Comparison of ENCODE assay signal across 11 cellular contexts in genomic region chr1:74812180-74812541, GRCh38.
A peak's percentile ranks its signal among the peaks of the same experiment; 100 is the strongest.
DNase-seq lines count a peak whose midpoint lies in the region; ATAC-seq and TF ChIP-seq lines count a peak whose summit lies in the region.
"Had no signal": no experiment of that assay in that cellular context is flagged by ENCODE, and none has a peak within 500 bp of the region (broad histone marks: within the 10 kb centered on the region; RNA-seq: fewer than 3 reads in every experiment).

No MANE protein-coding gene starts in this region.

- H3K9ac ChIP-seq in SK-N-SH: no peak overlapping the region

- H3K4me3 Mint-ChIP-seq in nephron progenitor cell: no peak overlapping the region
- H3K4me3 Mint-ChIP-seq in stimulated activated naive B cell treated with anti-CD40 and anti-IgM and Interleukin-4, amounts not matched to agents 10 μg/mL and 1 μg/mL and 100 μg/mL, for 72 hours: no peak overlapping the region
- H3K4me3 Mint-ChIP-seq: activated T-helper 17 cell treated with anti-CD3 and anti-CD28 coated beads, Interleukin-2, amount 50 U/mL, for 72 hours had no signal

- H3K79me2 ChIP-seq in SK-N-SH (ENCODE audit: insufficient read depth): no peaks in the 10 kb centered on the region

- H3K36me3 ChIP-seq in SK-N-SH (replicated peaks in 1 of 2; ENCODE audit: control insufficient read depth in 1 of 2, insufficient read depth in 2 of 2, low read length in 1 of 2): no peaks in the 10 kb centered on the region
- H3K36me3 ChIP-seq: WERI-Rb-1 had no signal

- TF ChIP-seq RAD21 in SK-N-SH (IDR thresholded peaks at IDR 0.05; ENCODE audit: low read length): no peak

- DNase-seq in nephron progenitor cell (no peak), SK-N-SH (no peak), T-helper 2 cell (no peak)
- DNase-seq in stimulated activated naive B cell treated with anti-CD40 and anti-IgM and Interleukin-4, amounts not matched to agents 10 μg/mL and 1 μg/mL and 100 μg/mL, for 72 hours: no peak
- DNase-seq: NCI-H2029 treated with DMSO at 0.1 percent for 48 hours, WERI-Rb-1 had no signal

- H3K9me2 ChIP-seq in SK-N-SH: no peaks in the 10 kb centered on the region

- H3K9me3 ChIP-seq in SK-N-SH: no peaks in the 10 kb centered on the region

- H3K4me1 ChIP-seq in SK-N-SH (ENCODE audit: control insufficient read depth in 1 of 2, insufficient read depth in 2 of 2, low read depth in 1 of 2, low read length in 1 of 2): no peaks in the 10 kb centered on the region; a peak in 1 of 4 replicates

- no peak overlapping the region for H3K27ac ChIP-seq in SK-N-SH (ENCODE audit: low read depth in 2 of 2, low read length in 1 of 2)
- H3K27ac ChIP-seq: WERI-Rb-1 had no signal

- H3K27me3 ChIP-seq in SK-N-SH (ENCODE audit: insufficient read depth): no peaks in the 10 kb centered on the region

- no peaks in the 10 kb centered on the region for H3K9me3 Mint-ChIP-seq in nephron progenitor cell
- H3K9me3 Mint-ChIP-seq in stimulated activated naive B cell treated with anti-CD40 and anti-IgM and Interleukin-4, amounts not matched to agents 10 μg/mL and 1 μg/mL and 100 μg/mL, for 72 hours: peaks cover 3 to 5% of the 10 kb centered on the region in 2 donors
- H3K9me3 Mint-ChIP-seq: activated T-helper 17 cell treated with anti-CD3 and anti-CD28 coated beads, Interleukin-2, amount 50 U/mL, for 72 hours had no signal

- H3K4me2 ChIP-seq in SK-N-SH: no peak overlapping the region

- H3K27me3 Mint-ChIP-seq in nephron progenitor cell (ENCODE audit: low read depth, poor library complexity): peaks cover 4% of the 10 kb centered on the region
- no peaks in the 10 kb centered on the region for H3K27me3 Mint-ChIP-seq in stimulated activated naive B cell treated with anti-CD40 and anti-IgM and Interleukin-4, amounts not matched to agents 10 μg/mL and 1 μg/mL and 100 μg/mL, for 72 hours

- WGBS in SK-N-SH (ENCODE audit: low lambda C conversion rate): 16% methylated on average over 1 of the region's 1 CpG

- CTCF ChIA-PET in SK-N-SH (lab: Yijun Ruan, JAX): no interaction called here

- no peak for TF ChIP-seq EP300 in SK-N-SH (IDR thresholded peaks at IDR 0.05; ENCODE audit: borderline replicate concordance in 1 of 2, low read depth in 1 of 2, low read length in 1 of 2)

- no peaks in the 10 kb centered on the region for H3K4me1 Mint-ChIP-seq in nephron progenitor cell
- no peaks in the 10 kb centered on the region for H3K4me1 Mint-ChIP-seq in stimulated activated naive B cell treated with anti-CD40 and anti-IgM and Interleukin-4, amounts not matched to agents 10 μg/mL and 1 μg/mL and 100 μg/mL, for 72 hours
- H3K4me1 Mint-ChIP-seq: activated T-helper 17 cell treated with anti-CD3 and anti-CD28 coated beads, Interleukin-2, amount 50 U/mL, for 72 hours had no signal

- H3K4me3 ChIP-seq in SK-N-SH (ENCODE audit: low read depth in 2 of 2, low read length in 1 of 2): no peak overlapping the region

- H3F3A ChIP-seq in SK-N-SH (replicated peaks; ENCODE audit: insufficient read depth): no peaks in the 10 kb centered on the region

- no peak overlapping the region for H3K27ac Mint-ChIP-seq in nephron progenitor cell
- H3K27ac Mint-ChIP-seq in stimulated activated naive B cell treated with anti-CD40 and anti-IgM and Interleukin-4, amounts not matched to agents 10 μg/mL and 1 μg/mL and 100 μg/mL, for 72 hours: no peak overlapping the region
- H3K27ac Mint-ChIP-seq: activated T-helper 17 cell treated with anti-CD3 and anti-CD28 coated beads, Interleukin-2, amount 50 U/mL, for 72 hours had no signal

- H4K20me1 ChIP-seq in SK-N-SH (ENCODE audit: insufficient read depth): no peaks in the 10 kb centered on the region

- no peaks in the 10 kb centered on the region for H3K36me3 Mint-ChIP-seq in nephron progenitor cell (ENCODE audit: low read depth)
- no peaks in the 10 kb centered on the region for H3K36me3 Mint-ChIP-seq in stimulated activated naive B cell treated with anti-CD40 and anti-IgM and Interleukin-4, amounts not matched to agents 10 μg/mL and 1 μg/mL and 100 μg/mL, for 72 hours

- TF ChIP-seq CTCF in nephron progenitor cell (IDR thresholded peaks at IDR 0.05): no peak
- no peak for TF ChIP-seq CTCF in SK-N-SH (IDR thresholded peaks at IDR 0.05)

- POLR2A ChIA-PET in SK-N-SH (lab: Yijun Ruan, JAX): no interaction called here

- H2AFZ ChIP-seq in SK-N-SH (ENCODE audit: low read depth): no peak overlapping the region

- ATAC-seq in GM18498 (IDR thresholded peaks at IDR 0.05; ENCODE audit: unreplicated experiment) (peak; percentile 98), GM19438 (IDR thresholded peaks at IDR 0.05; ENCODE audit: low read depth, unreplicated experiment) (peak; percentile 94), HG02798 (IDR thresholded peaks at IDR 0.05; ENCODE audit: poor library complexity, unreplicated experiment) (peak; percentile 94), HG03457 (IDR thresholded peaks at IDR 0.05; ENCODE audit: unreplicated experiment) (peak; percentile 94)
- ATAC-seq in stimulated activated naive B cell treated with anti-CD40 and anti-IgM and Interleukin-4, amounts not matched to agents 10 μg/mL and 1 μg/mL and 100 μg/mL, for 72 hours (replicated peaks): no peak
- ATAC-seq: activated T-helper 17 cell treated with anti-CD3 and anti-CD28 coated beads, Interleukin-2, amount 50 U/mL, for 72 hours had no signal

TF ChIP-seq in SK-N-SH, 30 proteins besides CTCF, POLR2A, EP300 and RAD21 (continues in another document):
- no peak for TF ChIP-seq NFIC (IDR thresholded peaks at IDR 0.05; ENCODE audit: borderline replicate concordance)
- TF ChIP-seq JUND (IDR thresholded peaks at IDR 0.05): no peak
- no peak for TF ChIP-seq GABPA (IDR thresholded peaks at IDR 0.05; ENCODE audit: low read depth)
- no peak for TF ChIP-seq FOXJ3 (CRISPR knock-in tag; IDR thresholded peaks at IDR 0.05)
- TF ChIP-seq TEAD4 (IDR thresholded peaks at IDR 0.05; ENCODE audit: borderline replicate concordance, insufficient read depth): no peak
- no peak for TF ChIP-seq RFX5 (IDR thresholded peaks at IDR 0.05; ENCODE audit: low read length)
- TF ChIP-seq FOSL2 (IDR thresholded peaks at IDR 0.05; ENCODE audit: borderline replicate concordance, low read depth): no peak
- TF ChIP-seq ELF1 (IDR thresholded peaks at IDR 0.05): no peak
- TF ChIP-seq MEF2A (IDR thresholded peaks at IDR 0.05; ENCODE audit: borderline replicate concordance, low read depth): no peak
- no peak for TF ChIP-seq REST (IDR thresholded peaks at IDR 0.05; ENCODE audit: low read depth, low read length)
- TF ChIP-seq MXI1 (IDR thresholded peaks at IDR 0.05; ENCODE audit: low read depth, low read length): no peak
- no peak for TF ChIP-seq USF1 (IDR thresholded peaks at IDR 0.05; ENCODE audit: borderline replicate concordance, low read depth)
- TF ChIP-seq PBX3 (IDR thresholded peaks at IDR 0.05): no peak
- no peak for TF ChIP-seq FOXM1 (IDR thresholded peaks at IDR 0.05; ENCODE audit: low read depth)
- no peak for TF ChIP-seq RCOR1 (IDR thresholded peaks at IDR 0.05; ENCODE audit: low read length)
- no peak for TF ChIP-seq SMC3 (IDR thresholded peaks at IDR 0.05; ENCODE audit: low read depth, low read length)
- no peak for TF ChIP-seq RXRA (IDR thresholded peaks at IDR 0.05; ENCODE audit: borderline replicate concordance, low read depth)
- TF ChIP-seq GATA2 (CRISPR knock-in tag; IDR thresholded peaks at IDR 0.05): no peak

Comparison
In these comparisons a context has a peak if more than half of its experiments do, and no peak if none do; other contexts are left out.
1. ATAC-seq: peak in GM18498 (single experiment), GM19438 (single experiment), HG02798 (single experiment) and HG03457 (single experiment); none in stimulated activated naive B cell treated with anti-CD40 and anti-IgM and Interleukin-4, amounts not matched to agents 10 μg/mL and 1 μg/mL and 100 μg/mL, for 72 hours (0 of 2).